1 cellular context compared by ENCODE assay signal in the genomic region with DNA sequence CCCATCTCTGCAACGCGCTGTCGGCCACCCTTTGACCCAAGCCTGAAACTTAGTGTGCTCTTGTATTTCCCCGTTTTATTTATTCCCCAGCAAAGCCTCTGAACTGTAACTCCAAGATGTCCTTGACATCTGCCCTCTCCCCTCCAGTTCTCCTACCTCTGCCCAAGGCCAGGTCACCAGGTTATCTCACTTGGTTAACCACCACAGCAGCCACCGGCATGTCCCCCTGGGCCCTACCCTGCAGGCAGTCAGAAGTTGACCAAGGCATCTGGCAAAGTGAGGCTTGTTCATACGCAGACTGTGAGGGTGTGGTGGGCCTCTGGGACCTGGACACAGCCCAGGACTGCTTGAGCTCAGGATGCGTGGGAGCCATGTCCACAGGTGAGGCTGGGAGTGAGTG.
TF ChIP-seq lines count a peak whose summit lies in the region.

No MANE protein-coding gene starts in this region.

TF ChIP-seq in IMR-90, 13 proteins besides CTCF, POLR2A, EP300 and RAD21 (continued from another document):
- TF ChIP-seq CEBPB (IDR thresholded peaks at IDR 0.05; ENCODE audit: low read depth, low read length) = no peak
- TF ChIP-seq MAFK (IDR thresholded peaks at IDR 0.05; ENCODE audit: low read depth, low read length) = no peak
- TF ChIP-seq, protein P1, sequence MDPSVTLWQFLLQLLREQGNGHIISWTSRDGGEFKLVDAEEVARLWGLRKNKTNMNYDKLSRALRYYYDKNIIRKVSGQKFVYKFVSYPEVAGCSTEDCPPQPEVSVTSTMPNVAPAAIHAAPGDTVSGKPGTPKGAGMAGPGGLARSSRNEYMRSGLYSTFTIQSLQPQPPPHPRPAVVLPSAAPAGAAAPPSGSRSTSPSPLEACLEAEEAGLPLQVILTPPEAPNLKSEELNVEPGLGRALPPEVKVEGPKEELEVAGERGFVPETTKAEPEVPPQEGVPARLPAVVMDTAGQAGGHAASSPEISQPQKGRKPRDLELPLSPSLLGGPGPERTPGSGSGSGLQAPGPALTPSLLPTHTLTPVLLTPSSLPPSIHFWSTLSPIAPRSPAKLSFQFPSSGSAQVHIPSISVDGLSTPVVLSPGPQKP (IDR thresholded peaks at IDR 0.05; ENCODE audit: borderline replicate concordance, low read depth, low read length) = no peak
- no peak for TF ChIP-seq NFE2L2 (IDR thresholded peaks at IDR 0.05; ENCODE audit: low read depth, low read length)
- TF ChIP-seq MXI1 (IDR thresholded peaks at IDR 0.05; ENCODE audit: borderline replicate concordance, low read depth, low read length) = no peak
- TF ChIP-seq RCOR1 (IDR thresholded peaks at IDR 0.05; ENCODE audit: insufficient replicate concordance, low read length) = no peak
- TF ChIP-seq FOS (IDR thresholded peaks at IDR 0.05; ENCODE audit: low read depth, low read length) = no peak
